14 cellular contexts compared by ENCODE assay signal in the genomic region with DNA sequence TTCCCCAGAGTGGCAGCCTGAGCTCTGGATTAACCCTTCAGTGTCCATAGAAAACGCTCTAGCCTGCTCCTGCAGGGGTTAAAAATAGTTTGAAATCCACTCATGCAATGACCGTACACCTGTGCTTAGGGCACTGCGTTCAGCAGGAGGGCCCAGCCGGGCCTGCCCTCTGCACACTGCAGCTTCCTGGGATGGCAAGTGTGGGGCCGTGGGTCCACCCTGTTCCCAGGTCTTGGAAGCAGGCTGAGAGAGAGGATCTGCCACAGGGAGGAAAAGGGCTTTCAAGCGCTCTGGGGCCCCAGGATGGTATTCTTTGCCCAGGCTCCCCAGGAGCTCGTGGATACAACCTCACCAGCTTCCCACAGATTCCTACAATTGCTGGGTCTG. TPM values are rescaled to one million over a fixed set of nuclear protein-coding genes. Genes with fewer than 3 reads are reported as not detected.
A peak's percentile ranks its signal among the peaks of the same experiment; 100 is the strongest.
DNase-seq lines count a peak whose midpoint lies in the region; ATAC-seq and TF ChIP-seq lines count a peak whose summit lies in the region.
"Had no signal": no experiment of that assay in that cellular context is flagged by ENCODE, and none has a peak within 500 bp of the region (broad histone marks: within the 10 kb centered on the region; RNA-seq: fewer than 3 reads in every experiment).

No MANE protein-coding gene starts in this region.

- peak; percentile 11 to 42 for ATAC-seq in activated naive CD4-positive, alpha-beta T cell treated with anti-CD3 and anti-CD28 coated beads, Interleukin-2, amount 50 U/mL, for 72 hours

- H3K27ac Mint-ChIP-seq in activated naive CD4-positive, alpha-beta T cell treated with anti-CD3 and anti-CD28 coated beads, Interleukin-2, amount 50 U/mL, for 72 hours: peak overlapping the region; percentile 72

- no peaks in the 10 kb centered on the region for H3K9me3 ChIP-seq in esophagus squamous epithelium
- H3K9me3 ChIP-seq: SJSA1 had no signal

- H3K27me3 ChIP-seq in esophagus squamous epithelium: no peaks in the 10 kb centered on the region
- H3K27me3 ChIP-seq: SJSA1 had no signal

- H3K36me3 ChIP-seq in esophagus squamous epithelium: no peaks in the 10 kb centered on the region
- H3K36me3 ChIP-seq: SJSA1 had no signal

- intact Hi-C loops in esophagus squamous epithelium (cut with DNase I): no loop called here

- no peaks in the 10 kb centered on the region for H3K36me3 Mint-ChIP-seq in activated naive CD4-positive, alpha-beta T cell treated with anti-CD3 and anti-CD28 coated beads, Interleukin-2, amount 50 U/mL, for 72 hours

- peaks cover 0 to 20% (median 0%) of the 10 kb centered on the region in 3 donors for H3K4me1 ChIP-seq in esophagus squamous epithelium

- H3K27ac ChIP-seq in esophagus squamous epithelium: peak overlapping the region in 3 of 4 donors; percentile 19 to 72 (median 25)
- peak overlapping the region; percentile 98 for H3K27ac ChIP-seq in temporal lobe (ENCODE audit: low read depth, low read length)
- H3K27ac ChIP-seq: KMS-11, SJSA1 had no signal

- no peak for DNase-seq in activated naive CD4-positive, alpha-beta T cell treated with anti-CD3 and anti-CD28 coated beads, Interleukin-2, amount 50 U/mL, for 72 hours (ENCODE audit: low spot score in 2 of 2)
- no peak for DNase-seq in activated naive CD4-positive, alpha-beta T cell treated with anti-CD3 and anti-CD28 coated beads, Interleukin-2, amount 50 U/mL, for 16 hours
- DNase-seq in KG1 (lab: John Stamatoyannopoulos, UW) (peak; percentile 66), esophagus squamous epithelium (lab: John Stamatoyannopoulos, UW) (no peak), NOMO-1 treated with DMSO at 0.1 percent for 48 hours (lab: John Stamatoyannopoulos, UW; ENCODE audit: unreplicated experiment) (no peak), HUDEP-2 (lab: John Stamatoyannopoulos, UW; ENCODE audit: unreplicated experiment in 76 of 76) (no peak)
- DNase-seq in stimulated activated CD4-positive, alpha-beta T cell treated with anti-CD3 and anti-CD28 coated beads, Interleukin-12 subunit alpha, Interleukin-12 subunit beta, amount 100 ng/mL, for 4 hours: no peak
- DNase-seq: NCI-H2081 had no signal

- no peak overlapping the region for H3K4me3 ChIP-seq in esophagus squamous epithelium
- H3K4me3 ChIP-seq: SJSA1 had no signal

- TF ChIP-seq POLR2A in esophagus squamous epithelium (IDR thresholded peaks at IDR 0.05): no peak

- 63 to 73% methylated on average over 2 to 3 of the region's 7 CpGs for WGBS in esophagus squamous epithelium, 2 donors

- no peaks in the 10 kb centered on the region for H3K9me3 Mint-ChIP-seq in activated naive CD4-positive, alpha-beta T cell treated with anti-CD3 and anti-CD28 coated beads, Interleukin-2, amount 50 U/mL, for 72 hours

- no peak for TF ChIP-seq CTCF in esophagus squamous epithelium (IDR thresholded peaks at IDR 0.05)

RNA-seq across cellular contexts. Expression of gene S100B, which starts 1.5 kb away (rescaled TPM):
- not detected for total RNA-seq in activated naive CD4-positive, alpha-beta T cell treated with anti-CD3 and anti-CD28 coated beads, Interleukin-2, amount 50 U/mL, for 72 hours
- total RNA-seq in esophagus squamous epithelium: 10 to 100 TPM in 1 of 4 donors, 1 to 10 TPM in 1, under 1 TPM in 1, not detected in 1; 0.57 to 14.7 (median 8.2) TPM
- 10.1 TPM for total RNA-seq in temporal lobe
- total RNA-seq: bronchial epithelial cell, epithelial cell of proximal tubule, osteocyte, SJSA1 had no signal

RNA-seq across cellular contexts. Expression of gene PRMT2, which starts 29.1 kb away (rescaled TPM):
- total RNA-seq in activated naive CD4-positive, alpha-beta T cell treated with anti-CD3 and anti-CD28 coated beads, Interleukin-2, amount 50 U/mL, for 72 hours: 100 to 1,000 TPM in 1 of 2 donors, 10 to 100 TPM in 1; 69.0 to 116 TPM
- 100 to 1,000 TPM in 2 of 4 donors, 10 to 100 TPM in 2; 72.3 to 125 (median 101) TPM for total RNA-seq in esophagus squamous epithelium
- total RNA-seq in temporal lobe: 218 TPM
